In the genomic region with DNA sequence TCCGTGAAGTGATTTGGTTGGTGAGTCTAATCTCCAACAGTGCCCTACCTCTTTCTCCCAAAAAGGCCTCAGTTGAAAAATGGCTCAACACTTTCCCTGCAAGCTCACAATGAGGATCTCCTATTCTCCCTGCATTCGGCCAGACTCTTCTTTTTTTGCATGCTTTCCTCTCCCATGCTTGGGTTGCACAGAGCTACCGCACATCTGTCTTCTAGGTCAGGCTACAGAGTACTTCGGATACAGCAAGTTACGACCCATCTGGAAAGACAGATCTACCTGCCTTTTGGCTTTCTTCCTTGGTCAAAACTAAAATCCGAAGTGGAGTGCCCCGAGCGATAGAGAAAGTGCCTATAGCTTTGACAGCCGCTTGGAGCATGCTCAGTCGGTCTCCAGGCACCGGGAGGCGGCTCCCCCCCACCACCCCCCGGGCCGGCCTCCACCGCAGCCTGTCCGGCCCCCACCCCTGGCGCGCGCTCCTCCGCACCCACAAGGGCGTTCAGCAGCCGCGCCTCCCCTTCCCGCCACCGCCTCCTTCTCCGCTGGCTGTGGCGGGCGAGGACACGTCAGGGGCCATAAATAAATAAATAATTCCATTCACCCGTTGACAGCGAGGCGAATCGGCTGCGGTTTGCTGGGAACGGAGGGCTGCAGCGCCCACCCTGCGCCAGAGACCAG, we compare ENCODE assay signal across 8 cellular contexts. TPM values are rescaled to one million over a fixed set of nuclear protein-coding genes. Genes with fewer than 3 reads are reported as not detected.
A peak's percentile ranks its signal among the peaks of the same experiment; 100 is the strongest.
DNase-seq lines count a peak whose midpoint lies in the region; FAIRE-seq and TF ChIP-seq lines count a peak whose summit lies in the region.

A gene with protein sequence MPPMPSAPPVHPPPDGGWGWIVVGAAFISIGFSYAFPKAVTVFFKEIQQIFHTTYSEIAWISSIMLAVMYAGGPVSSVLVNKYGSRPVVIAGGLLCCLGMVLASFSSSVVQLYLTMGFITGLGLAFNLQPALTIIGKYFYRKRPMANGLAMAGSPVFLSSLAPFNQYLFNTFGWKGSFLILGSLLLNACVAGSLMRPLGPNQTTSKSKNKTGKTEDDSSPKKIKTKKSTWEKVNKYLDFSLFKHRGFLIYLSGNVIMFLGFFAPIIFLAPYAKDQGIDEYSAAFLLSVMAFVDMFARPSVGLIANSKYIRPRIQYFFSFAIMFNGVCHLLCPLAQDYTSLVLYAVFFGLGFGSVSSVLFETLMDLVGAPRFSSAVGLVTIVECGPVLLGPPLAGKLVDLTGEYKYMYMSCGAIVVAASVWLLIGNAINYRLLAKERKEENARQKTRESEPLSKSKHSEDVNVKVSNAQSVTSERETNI (plus strand): TSS at position 473 of the 675 bp plus-strand sequence. CDS start 108,773 bp downstream, outside the sequence.

- H2BK5ac ChIP-seq in neuronal stem cell (ENCODE audit: low read length) = no peak within 1 kb of the TSS

- H3K27me3 ChIP-seq in HAP-1 (ENCODE audit: low read depth) = peaks cover 25% of the 10 kb centered on the region
- no peaks in the 10 kb centered on the region for H3K27me3 ChIP-seq in MM.1S (replicated peaks; ENCODE audit: insufficient read depth, low read length)
- H3K27me3 ChIP-seq in SJSA1 (replicated peaks) = no peaks in the 10 kb centered on the region; the same call in 1 of the 2 replicates
- peaks cover 0 to 18% (median 0%) of the 10 kb centered on the region in 3 experiments for H3K27me3 ChIP-seq in neuronal stem cell (ENCODE audit: control insufficient read depth in 3 of 3, insufficient read depth in 3 of 3, low read depth in 1 of 3, low read length in 3 of 3)
- H3K27me3 ChIP-seq in subcutaneous abdominal adipose tissue (ENCODE audit: control insufficient read depth in 5 of 5, insufficient read depth in 4 of 5, low read length in 5 of 5) = no peaks in the 10 kb centered on the region

- TF ChIP-seq CTCF in MM.1S (IDR thresholded peaks at IDR 0.05; ENCODE audit: low read length) = no peak

- H4K8ac ChIP-seq in neuronal stem cell (ENCODE audit: low read depth, low read length) = no peak within 1 kb of the TSS

- no peak within 1 kb of the TSS for H3K4ac ChIP-seq in neuronal stem cell (ENCODE audit: low read length)

- peak within 1 kb of the TSS; percentile 66 for H2AK5ac ChIP-seq in neuronal stem cell (ENCODE audit: low read depth, low read length)

- H3K27ac ChIP-seq in MM.1S (ENCODE audit: low read length) (peak within 1 kb of the TSS; percentile 33; the same call in 1 of the 2 replicates), SJSA1 (peak within 1 kb of the TSS; percentile 71), neuronal stem cell (replicated peaks; ENCODE audit: low read length) (peak within 1 kb of the TSS; percentile 35), subcutaneous abdominal adipose tissue (ENCODE audit: low read depth, low read length) (peak within 1 kb of the TSS; percentile 93)

- 0 out of 2 replicates have a peak, but pooled peaks cover 3% of the 10 kb centered on the region for H3K4me1 ChIP-seq in ES-I3 (ENCODE audit: insufficient read depth, low read length)
- H3K4me1 ChIP-seq in HAP-1 = no peaks in the 10 kb centered on the region
- H3K4me1 ChIP-seq in MM.1S (ENCODE audit: low read length) = 0 out of 2 replicates have a peak, but pooled peaks cover 3% of the 10 kb centered on the region
- H3K4me1 ChIP-seq in SJSA1 (replicated peaks) = peaks cover 14% of the 10 kb centered on the region
- peaks cover 4 to 5% of the 10 kb centered on the region in 2 donors for H3K4me1 ChIP-seq in neuronal stem cell (ENCODE audit: control insufficient read depth in 2 of 2, insufficient read depth in 1 of 2, low read depth in 1 of 2, low read length in 2 of 2)
- H3K4me1 ChIP-seq in subcutaneous abdominal adipose tissue (ENCODE audit: control insufficient read depth in 5 of 5, insufficient read depth in 5 of 5, low read length in 5 of 5) = peaks cover 0 to 35% (median 10%) of the 10 kb centered on the region in 5 donors

- WGBS in neuronal stem cell (ENCODE audit: extremely low coverage in 2 of 2, insufficient read length in 2 of 2, insufficient replicate concordance in 1 of 2), 2 donors = no CpG with 5 or more reads among the region's 37 CpGs

- H3K36me3 ChIP-seq in ES-I3 (ENCODE audit: insufficient read depth, low read length) (no peaks in the 10 kb centered on the region), HAP-1 (replicated peaks) (no peaks in the 10 kb centered on the region), MM.1S (replicated peaks; ENCODE audit: insufficient read depth, low read length) (no peaks in the 10 kb centered on the region), SJSA1 (no peaks in the 10 kb centered on the region), neuronal stem cell (replicated peaks in 1 of 2; ENCODE audit: control insufficient read depth in 2 of 2, insufficient read depth in 2 of 2, low read length in 2 of 2) (no peaks in the 10 kb centered on the region), subcutaneous abdominal adipose tissue (ENCODE audit: control insufficient read depth in 5 of 5, insufficient read depth in 5 of 5, low read length in 5 of 5) (no peaks in the 10 kb centered on the region)

- H3K9ac ChIP-seq in ES-I3 (ENCODE audit: low read depth, low read length) (peak within 1 kb of the TSS; percentile 62), MM.1S (ENCODE audit: low read length) (peak within 1 kb of the TSS; percentile 60), neuronal stem cell (ENCODE audit: low read depth, low read length, poor library complexity) (peak within 1 kb of the TSS; percentile 96), subcutaneous abdominal adipose tissue (ENCODE audit: low read length in 5 of 5) (peak within 1 kb of the TSS; percentile 73 to 98 (median 94))

- peak within 1 kb of the TSS; percentile 59 for H3K23ac ChIP-seq in neuronal stem cell (ENCODE audit: low read depth, low read length, poor library complexity)

- H4K91ac ChIP-seq in neuronal stem cell (ENCODE audit: low read depth, low read length, poor library complexity) = no peak within 1 kb of the TSS

- H3K14ac ChIP-seq in neuronal stem cell (ENCODE audit: low read length) = peak within 1 kb of the TSS; percentile 77

- H2AFZ ChIP-seq in MM.1S (ENCODE audit: low read length) (peak within 1 kb of the TSS; percentile 93), neuronal stem cell (ENCODE audit: low read length) (peak within 1 kb of the TSS; percentile 90)

- H4K20me1 ChIP-seq in MM.1S (ENCODE audit: insufficient read depth, low read length) = no peaks in the 10 kb centered on the region

- H3K9me2 ChIP-seq in MM.1S (replicated peaks; ENCODE audit: insufficient read depth, low read length) = no peaks in the 10 kb centered on the region

- no peaks in the 10 kb centered on the region for H3K79me2 ChIP-seq in MM.1S (ENCODE audit: low read length)

- peak within 1 kb of the TSS; percentile 70 for H2BK15ac ChIP-seq in neuronal stem cell (ENCODE audit: low read length)

- in situ Hi-C loops in HAP-1 (cut with MboI; ENCODE audit: low sequenced_read_pairs) = no loop called here

- H3K9me3 ChIP-seq in ES-I3 (ENCODE audit: control insufficient read depth, insufficient read depth, low read length) (no peaks in the 10 kb centered on the region; the same call in 1 of the 2 replicates), HAP-1 (no peaks in the 10 kb centered on the region), MM.1S (replicated peaks; ENCODE audit: insufficient read depth, low read length) (no peaks in the 10 kb centered on the region), SJSA1 (replicated peaks) (no peaks in the 10 kb centered on the region), neuronal stem cell (replicated peaks in 1 of 2; ENCODE audit: control insufficient read depth in 2 of 2, insufficient read depth in 1 of 2, low read depth in 1 of 2, low read length in 2 of 2) (no peaks in the 10 kb centered on the region), subcutaneous abdominal adipose tissue (ENCODE audit: control insufficient read depth in 5 of 5, low read length in 5 of 5) (no peaks in the 10 kb centered on the region)

- peak within 1 kb of the TSS; percentile 23 for H3K4me3 ChIP-seq in HAP-1
- H3K4me3 ChIP-seq in MM.1S (ENCODE audit: low read length) = peak within 1 kb of the TSS; percentile 81
- peak within 1 kb of the TSS; percentile 52 for H3K4me3 ChIP-seq in SJSA1
- peak within 1 kb of the TSS; percentile 47 to 88 for H3K4me3 ChIP-seq in neuronal stem cell (ENCODE audit: low read length in 2 of 2)
- H3K4me3 ChIP-seq in subcutaneous abdominal adipose tissue (ENCODE audit: low read depth in 1 of 5, low read length in 5 of 5) = peak within 1 kb of the TSS; percentile 81 to 96 (median 91)

- FAIRE-seq in frontal cortex (lab: Jason Lieb, UNC) = no peak

- H2BK120ac ChIP-seq in neuronal stem cell (ENCODE audit: low read depth, low read length) = peak within 1 kb of the TSS; percentile 66

- DNase-seq in HAP-1 (ENCODE audit: low spot score in 2 of 2) = peak; percentile 53 to 68
- peak; percentile 91 for DNase-seq in MM.1S
- peak; percentile 78 to 86 for DNase-seq in SJSA1 (ENCODE audit: low read depth in 1 of 2, low spot score in 2 of 2)
- peak; percentile 51 to 79 (median 65) for DNase-seq in activated naive CD4-positive, alpha-beta T cell (lab: John Stamatoyannopoulos, UW)
- DNase-seq in frontal cortex (ENCODE audit: low spot score in 2 of 2) = peak; percentile 68 to 73
- DNase-seq in neuronal stem cell (ENCODE audit: low spot score) = no peak

- H3K18ac ChIP-seq in neuronal stem cell (ENCODE audit: low read length) = peak within 1 kb of the TSS; percentile 95

- H3K4me2 ChIP-seq in MM.1S (ENCODE audit: low read depth, low read length) (peak within 1 kb of the TSS; percentile 79), neuronal stem cell (ENCODE audit: insufficient read depth, low read length, poor library complexity, severe bottlenecking) (peak within 1 kb of the TSS; percentile 95)

- peak within 1 kb of the TSS; percentile 92 for H2BK12ac ChIP-seq in neuronal stem cell (ENCODE audit: low read length)

- H3K79me1 ChIP-seq in neuronal stem cell (ENCODE audit: low read depth, low read length) = no peaks in the 10 kb centered on the region

- peaks cover 23% of the 10 kb centered on the region; the same call in 1 of the 2 replicates for H3F3A ChIP-seq in MM.1S (ENCODE audit: insufficient read depth, low read length)

RNA-seq across cellular contexts. Expression of the gene that starts here (rescaled TPM):
- 11.7 and 18.3 TPM in 2 replicates for total RNA-seq in SJSA1 (2014; rRNA removed; shearing (Covaris generic))
- total RNA-seq in frontal cortex = 26.1 TPM
- polyA plus RNA-seq in neuronal stem cell (2013, experiment 1 of 2) = 2.3 TPM
- polyA plus RNA-seq in neuronal stem cell (2013, experiment 2 of 2) = 2.3 TPM

Comparison
In these comparisons a context has a peak if more than half of its experiments do, and no peak if none do; other contexts are left out.
1. H3K4me3 ChIP-seq: peak in every context shown above with its lines; median percentile 91 in subcutaneous abdominal adipose tissue; 81 in MM.1S; 68 in neuronal stem cell; 52 in SJSA1; 23 in HAP-1.
2. H3K27ac ChIP-seq: peak in every context shown above with its lines; median percentile 93 in subcutaneous abdominal adipose tissue; 71 in SJSA1; 35 in neuronal stem cell; 33 in MM.1S.